Comparison of ENCODE assay signal across 35 cellular contexts in the genomic region with DNA sequence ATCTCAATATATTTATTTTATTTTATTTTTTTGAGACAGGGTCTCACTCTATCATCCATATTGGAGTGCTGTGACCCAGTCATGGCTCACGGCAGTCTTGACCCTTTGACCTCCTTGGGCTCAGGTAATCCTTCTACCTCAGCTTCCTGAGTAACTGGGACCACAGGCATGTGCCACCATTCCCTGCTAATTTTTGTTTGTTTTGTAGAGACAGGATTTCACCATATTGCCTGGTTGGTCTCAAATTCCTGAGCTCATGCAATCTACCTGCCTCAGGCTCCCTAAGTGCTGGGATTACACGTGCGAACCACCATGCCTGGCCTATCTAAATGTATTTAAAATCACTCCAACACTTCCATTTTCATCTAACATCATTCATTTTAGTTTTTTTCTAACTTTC.
"Had no signal": no experiment of that assay in that cellular context is flagged by ENCODE, and none has a peak within 500 bp of the region (broad histone marks: within the 10 kb centered on the region; RNA-seq: fewer than 3 reads in every experiment).

No MANE protein-coding gene starts in this region.

- H3K36me3 ChIP-seq: MG63 had no signal

- H3K9me3 ChIP-seq: MG63 had no signal

- H3K4me3 ChIP-seq: MG63 had no signal

- H3K27me3 ChIP-seq: MG63 had no signal

- DNase-seq: Karpas-422, Kasumi-1, MG63, MM.1S, MV-4-11, NCI-H1048, NCI-H1092, NCI-H1092 treated with DMSO at 0.1 percent for 48 hours, NCI-H1105, NCI-H1105 treated with DMSO at 0.1 percent for 48 hours, NCI-H1417, NCI-H1417 treated with DMSO at 0.1 percent for 48 hours, NCI-H1436, NCI-H1436 treated with DMSO at 0.1 percent for 48 hours, NCI-H146, NCI-H1694, NCI-H1694 treated with DMSO at 0.1 percent for 48 hours, NCI-H187, NCI-H187 treated with DMSO at 0.1 percent for 48 hours, NCI-H1930, NCI-H2029, NCI-H2029 treated with DMSO at 0.1 percent for 48 hours, NCI-H2081, NCI-H2081 treated with DMSO at 0.1 percent for 48 hours, NCI-H2107, NCI-H2171, NCI-H2171 treated with DMSO at 0.1 percent for 48 hours, NCI-H2227 treated with DMSO at 0.1 percent for 48 hours, NCI-H226, NCI-H345, NCI-H446, NCI-H446 treated with DMSO at 0.1 percent for 48 hours, NCI-H510A, NCI-H510A treated with DMSO at 0.1 percent for 48 hours, NCI-H524 had no signal
